Comparison of ENCODE assay signal across 10 cellular contexts in the genomic region with DNA sequence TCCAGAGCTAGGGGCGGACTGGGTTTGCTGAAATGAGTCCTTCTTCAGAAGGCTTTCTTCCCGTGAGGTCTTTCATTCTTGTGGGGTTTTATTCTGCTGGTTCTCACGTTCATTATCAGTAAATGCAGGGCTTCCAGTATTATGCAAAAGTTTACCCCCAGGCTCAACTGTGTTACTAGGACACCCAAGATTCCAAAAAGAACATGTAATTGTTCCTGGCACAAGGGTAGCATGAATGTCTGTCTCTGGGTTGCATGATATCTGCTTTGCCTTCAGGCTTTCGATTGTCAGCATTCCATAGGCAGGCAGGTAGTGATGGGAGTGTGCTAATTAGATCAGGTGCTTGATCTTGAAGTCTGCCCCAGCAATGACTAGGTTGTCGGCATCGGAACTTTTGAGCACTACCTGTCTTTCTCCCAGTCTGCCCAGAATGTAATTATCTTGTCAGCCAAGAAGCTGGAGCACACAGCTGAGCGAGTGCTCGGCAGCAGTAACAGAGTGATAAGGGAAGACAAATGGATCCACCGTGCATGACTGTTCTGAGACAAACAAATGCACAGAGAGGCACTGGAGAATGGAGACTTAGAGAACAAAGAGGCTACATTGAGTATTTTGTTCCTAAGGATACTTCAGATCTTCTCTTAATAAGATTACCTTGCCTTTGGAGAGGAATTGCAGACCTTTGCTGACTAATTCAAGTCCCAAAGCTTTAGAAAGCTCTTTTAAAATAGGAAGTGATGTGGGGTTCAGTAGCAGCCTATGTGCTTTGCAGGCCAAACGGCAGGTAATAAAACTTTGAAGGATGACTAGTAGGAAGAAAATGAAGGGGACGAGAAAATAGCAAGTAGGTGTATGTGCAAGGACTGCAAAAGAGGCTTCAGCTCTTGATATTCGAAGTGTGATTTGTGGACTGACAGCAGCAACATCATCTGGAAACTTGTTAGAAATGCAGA. TPM values are rescaled to one million over a fixed set of nuclear protein-coding genes. Genes with fewer than 3 reads are reported as not detected.
A peak's percentile ranks its signal among the peaks of the same experiment; 100 is the strongest.
DNase-seq lines count a peak whose midpoint lies in the region; ATAC-seq and TF ChIP-seq lines count a peak whose summit lies in the region.
"Had no signal": no experiment of that assay in that cellular context is flagged by ENCODE, and none has a peak within 500 bp of the region (broad histone marks: within the 10 kb centered on the region; RNA-seq: fewer than 3 reads in every experiment).

No MANE protein-coding gene starts in this region.

- no peaks in the 10 kb centered on the region for H3K36me3 Mint-ChIP-seq in endodermal cell (ENCODE audit: low read depth)

- H3K27ac ChIP-seq in ACC112 (ENCODE audit: low read depth, low read length) (no peak overlapping the region), endodermal cell (ENCODE audit: low read depth, low read length) (no peak overlapping the region), mesendoderm (ENCODE audit: low read depth, low read length) (no peak overlapping the region), right lobe of liver (no peak overlapping the region)

- H3K4me2 ChIP-seq in mesendoderm (ENCODE audit: low read length) = no peak overlapping the region

- H3K36me3 ChIP-seq in ACC112 (ENCODE audit: insufficient read depth, low read length) (no peaks in the 10 kb centered on the region), endodermal cell (ENCODE audit: control insufficient read depth, insufficient read depth, low read length) (no peaks in the 10 kb centered on the region), mesendoderm (ENCODE audit: control insufficient read depth, insufficient read depth, low read length) (no peaks in the 10 kb centered on the region), right lobe of liver (no peaks in the 10 kb centered on the region)

- no peak overlapping the region for H2BK15ac ChIP-seq in mesendoderm (replicated peaks; ENCODE audit: low read depth)

- H4K8ac ChIP-seq in mesendoderm (ENCODE audit: low read depth, low read length) = no peak overlapping the region

- TF ChIP-seq POLR2A in right lobe of liver (IDR thresholded peaks at IDR 0.05) = no peak

- H3K4me3 ChIP-seq in ACC112 (ENCODE audit: low read depth, low read length) (no peak overlapping the region), endodermal cell (ENCODE audit: low read length) (no peak overlapping the region), mesendoderm (ENCODE audit: low read length) (no peak overlapping the region), right lobe of liver (no peak overlapping the region)

- no peak overlapping the region for H3K27ac Mint-ChIP-seq in endodermal cell
- H3K27ac Mint-ChIP-seq: stimulated activated naive CD8-positive, alpha-beta T cell treated with anti-CD3 and anti-CD28 coated beads, Interleukin-15, amount 100 ng/mL, for 72 hours had no signal

- peak; percentile 41 for DNase-seq in NCI-H82 (lab: John Stamatoyannopoulos, UW)
- peak; percentile 48 for DNase-seq in endodermal cell
- peak; percentile 85 for DNase-seq in mesendoderm
- DNase-seq in glomerular visceral epithelial cell (ENCODE audit: extremely low spot score) = no peak
- DNase-seq in UCSD-AML1 (lab: John Stamatoyannopoulos, UW; ENCODE audit: unreplicated experiment) = no peak
- DNase-seq in right lobe of liver = no peak
- DNase-seq: stimulated activated naive CD8-positive, alpha-beta T cell treated with anti-CD3 and anti-CD28 coated beads, Interleukin-15, amount 100 ng/mL, for 72 hours had no signal

- H3K9me3 ChIP-seq in endodermal cell (ENCODE audit: control insufficient read depth, low read length) (no peaks in the 10 kb centered on the region), right lobe of liver (no peaks in the 10 kb centered on the region)

- H4K5ac ChIP-seq in mesendoderm (ENCODE audit: low read length) = no peak overlapping the region

- H3K4me3 Mint-ChIP-seq in endodermal cell = no peak overlapping the region
- H3K4me3 Mint-ChIP-seq: stimulated activated naive CD8-positive, alpha-beta T cell treated with anti-CD3 and anti-CD28 coated beads, Interleukin-15, amount 100 ng/mL, for 72 hours had no signal

- intact Hi-C loops in right lobe of liver (cut with DNase I) = no loop called here

- H3K9ac ChIP-seq in endodermal cell (ENCODE audit: extremely low read depth, low read length, poor library complexity, severe bottlenecking) (no peak overlapping the region), mesendoderm (ENCODE audit: low read length) (no peak overlapping the region)

- peaks cover 20% of the 10 kb centered on the region for H3K4me1 Mint-ChIP-seq in endodermal cell
- H3K4me1 Mint-ChIP-seq: stimulated activated naive CD8-positive, alpha-beta T cell treated with anti-CD3 and anti-CD28 coated beads, Interleukin-15, amount 100 ng/mL, for 72 hours had no signal

- WGBS in endodermal cell (ENCODE audit: insufficient coverage in 1 of 2, insufficient read length in 1 of 2), 2 experiments = 82 to 85% methylated on average over 12 of the region's 12 CpGs
- no CpG with 5 or more reads among the region's 12 CpGs for WGBS in mesendoderm (ENCODE audit: extremely low coverage, insufficient coverage, low lambda C conversion rate)
- WGBS in right lobe of liver (ENCODE audit: insufficient coverage, low coverage, low lambda C conversion rate, missing lambda C conversion rate) = 46% methylated on average over 10 of the region's 12 CpGs

- no peak for TF ChIP-seq CTCF in endodermal cell (conservative IDR thresholded peaks at IDR 0.05)
- TF ChIP-seq CTCF in right lobe of liver (IDR thresholded peaks at IDR 0.05) = no peak

- no peak for ATAC-seq in HG02759 (IDR thresholded peaks at IDR 0.05; ENCODE audit: unreplicated experiment)
- ATAC-seq in right lobe of liver = no peak
- ATAC-seq: HCT116; stimulated activated naive CD8-positive, alpha-beta T cell treated with anti-CD3 and anti-CD28 coated beads, Interleukin-15, amount 100 ng/mL, for 72 hours had no signal

- H2BK120ac ChIP-seq in mesendoderm (ENCODE audit: low read depth, low read length) = no peak overlapping the region

- H3K18ac ChIP-seq in mesendoderm (ENCODE audit: low read length) = no peak overlapping the region

- H3K27me3 ChIP-seq in ACC112 (ENCODE audit: insufficient read depth, low read length) = no peaks in the 10 kb centered on the region
- no peaks in the 10 kb centered on the region for H3K27me3 ChIP-seq in endodermal cell (ENCODE audit: control insufficient read depth, insufficient read depth, low read length, poor library complexity, severe bottlenecking)
- H3K27me3 ChIP-seq in mesendoderm (ENCODE audit: insufficient read depth, low read length, poor library complexity) = no peaks in the 10 kb centered on the region
- no peaks in the 10 kb centered on the region for H3K27me3 ChIP-seq in right lobe of liver

- H3K9me3 Mint-ChIP-seq in endodermal cell = peaks cover 2% of the 10 kb centered on the region
- H3K9me3 Mint-ChIP-seq: stimulated activated naive CD8-positive, alpha-beta T cell treated with anti-CD3 and anti-CD28 coated beads, Interleukin-15, amount 100 ng/mL, for 72 hours had no signal

- H2BK5ac ChIP-seq in mesendoderm (ENCODE audit: low read length) = no peak overlapping the region

- peak overlapping the region; percentile 38 for H2AK5ac ChIP-seq in mesendoderm (ENCODE audit: low read length)

- H3K23ac ChIP-seq in mesendoderm (ENCODE audit: low read length) = no peak overlapping the region

- no peak overlapping the region for H3K56ac ChIP-seq in mesendoderm (ENCODE audit: low read length)

- H3K79me1 ChIP-seq in mesendoderm (ENCODE audit: low read length) = no peaks in the 10 kb centered on the region

- H3K4me1 ChIP-seq in ACC112 (ENCODE audit: control insufficient read depth, insufficient read depth, low read length, unreplicated experiment) (peaks cover 17% of the 10 kb centered on the region), endodermal cell (ENCODE audit: control insufficient read depth, insufficient read depth, low read length) (peaks cover 3% of the 10 kb centered on the region), mesendoderm (ENCODE audit: control insufficient read depth, low read depth, low read length) (peaks cover 4% of the 10 kb centered on the region), right lobe of liver (no peaks in the 10 kb centered on the region)

- no peak overlapping the region for H3K4ac ChIP-seq in mesendoderm (ENCODE audit: low read depth, low read length)

- no peaks in the 10 kb centered on the region for H3K27me3 Mint-ChIP-seq in endodermal cell (ENCODE audit: insufficient read depth)
- H3K27me3 Mint-ChIP-seq: stimulated activated naive CD8-positive, alpha-beta T cell treated with anti-CD3 and anti-CD28 coated beads, Interleukin-15, amount 100 ng/mL, for 72 hours had no signal

- peak overlapping the region; percentile 42 for H2AFZ ChIP-seq in ACC112 (ENCODE audit: low read length, unreplicated experiment)

- H3K79me2 ChIP-seq in ACC112 (ENCODE audit: control insufficient read depth, insufficient read depth, low read length, unreplicated experiment) = no peaks in the 10 kb centered on the region
- H3K79me2 ChIP-seq in mesendoderm (ENCODE audit: control insufficient read depth, insufficient read depth, low read length) = no peaks in the 10 kb centered on the region

RNA-seq across cellular contexts. Expression of gene ITGB6, which starts 41.9 kb away (rescaled TPM):
- total RNA-seq in endodermal cell (under 1 TPM in 1 of 2 donors, not detected in 1; 0.24 TPM), right lobe of liver (under 1 TPM in 4 of 6 experiments, not detected in 2; 0.11 to 0.68 (median 0.44) TPM)
- not detected for polyA plus RNA-seq in endodermal cell (2013, experiment 1 of 2)
- polyA plus RNA-seq in endodermal cell (2013, experiment 2 of 2) = 0.04 TPM
- not detected for polyA plus RNA-seq in mesendoderm (2013, experiment 1 of 2)
- polyA plus RNA-seq in mesendoderm (2013, experiment 2 of 2) = not detected

Comparison
In these comparisons a context has a peak if more than half of its experiments do, and no peak if none do; other contexts are left out.
1. DNase-seq: peak in NCI-H82 (single experiment), endodermal cell (single experiment) and mesendoderm (single experiment); none in glomerular visceral epithelial cell (single experiment), UCSD-AML1 (single experiment) and right lobe of liver (0 of 3).